11 cellular contexts compared by ENCODE assay signal in the genomic region with DNA sequence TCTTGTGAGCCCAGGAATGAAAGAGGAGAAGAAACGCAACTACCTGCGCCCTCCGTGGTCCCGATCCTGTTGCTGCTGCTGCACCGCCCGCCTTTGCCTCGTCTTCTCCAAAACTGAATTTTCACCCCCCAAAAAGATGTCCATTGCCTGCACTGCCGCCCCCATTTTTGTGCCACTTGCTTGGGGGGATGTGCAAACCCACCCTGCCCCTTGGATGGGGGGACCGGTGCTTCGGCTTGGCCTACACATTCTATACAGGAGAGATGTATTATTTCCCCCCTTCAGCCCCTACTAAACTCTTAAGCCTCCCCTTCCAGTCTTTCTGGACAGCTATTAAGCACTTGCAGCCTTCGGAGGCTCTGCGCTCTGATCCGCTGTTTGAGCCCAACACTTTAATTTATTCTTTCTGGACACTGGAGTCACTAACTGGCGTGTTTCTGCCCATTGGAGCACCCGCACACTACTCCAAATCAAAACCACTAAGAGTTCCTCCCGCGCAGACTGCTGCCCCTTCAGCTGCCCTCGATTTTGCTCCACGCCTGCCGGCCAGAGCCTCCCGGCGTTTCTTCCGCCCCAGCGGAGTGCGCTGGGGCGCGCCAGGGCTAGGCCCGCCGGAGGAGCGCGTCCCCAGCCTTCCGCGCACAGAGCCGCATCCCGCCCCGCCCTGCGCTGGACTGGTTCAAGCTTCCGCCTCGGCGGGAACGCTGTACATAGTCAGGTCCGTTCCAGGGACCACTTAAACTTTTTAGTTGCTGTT. TPM values are rescaled to one million over a fixed set of nuclear protein-coding genes. Genes with fewer than 3 reads are reported as not detected.
A peak's percentile ranks its signal among the peaks of the same experiment; 100 is the strongest.
DNase-seq lines count a peak whose midpoint lies in the region; ATAC-seq and TF ChIP-seq lines count a peak whose summit lies in the region.
"Had no signal": no experiment of that assay in that cellular context is flagged by ENCODE, and none has a peak within 500 bp of the region (broad histone marks: within the 10 kb centered on the region; RNA-seq: fewer than 3 reads in every experiment).

No MANE protein-coding gene starts in this region.

- H3K36me3 ChIP-seq in upper lobe of right lung (no peaks in the 10 kb centered on the region), HAP-1 (replicated peaks) (peaks cover 50% of the 10 kb centered on the region)

- intact Hi-C loops in upper lobe of right lung (cut with DNase I): no loop called here

- no peak for DNase-seq in activated naive CD4-positive, alpha-beta T cell treated with Interleukin-2 at 50 U/mL for 16 hours
- DNase-seq in WTC11 (ENCODE audit: low spot score): peak; percentile 58
- DNase-seq in upper lobe of right lung: no peak
- DNase-seq in GDM1 (lab: John Stamatoyannopoulos, UW): no peak
- no peak for DNase-seq in HAP-1 (ENCODE audit: low spot score in 2 of 2)
- no peak for DNase-seq in NCI-H2081 treated with DMSO at 0.1 percent for 48 hours (lab: John Stamatoyannopoulos, UW)
- DNase-seq: AML-193 had no signal

- H3K27ac ChIP-seq in upper lobe of right lung: no peak overlapping the region

- H3K27me3 Mint-ChIP-seq in activated naive CD4-positive, alpha-beta T cell treated with anti-CD3 and anti-CD28 coated beads, Interleukin-2, amount 50 U/mL, for 24 hours: peaks cover 62% of the 10 kb centered on the region
- H3K27me3 Mint-ChIP-seq in WTC11 (ENCODE audit: low read depth): peaks cover 100% of the 10 kb centered on the region

- TF ChIP-seq CTCF in WTC11 (IDR thresholded peaks at IDR 0.05) (no peak), upper lobe of right lung (IDR thresholded peaks at IDR 0.05) (no peak)

- in situ Hi-C loops in HAP-1 (cut with MboI; ENCODE audit: low sequenced_read_pairs): no loop called here

- peaks cover 100% of the 10 kb centered on the region for H3K27me3 ChIP-seq in upper lobe of right lung
- no peaks in the 10 kb centered on the region for H3K27me3 ChIP-seq in HAP-1 (ENCODE audit: low read depth)

- H3K4me1 Mint-ChIP-seq in activated naive CD4-positive, alpha-beta T cell treated with anti-CD3 and anti-CD28 coated beads, Interleukin-2, amount 50 U/mL, for 24 hours: peaks cover 66% of the 10 kb centered on the region
- H3K4me1 Mint-ChIP-seq in WTC11: peaks cover 72% of the 10 kb centered on the region

- peak overlapping the region; percentile 34; the same call in 1 of the 2 replicates for H3K4me3 ChIP-seq in iPS-18c (ENCODE audit: insufficient read depth, low read depth, low read length)
- no peak overlapping the region for H3K4me3 ChIP-seq in upper lobe of right lung
- H3K4me3 ChIP-seq in HAP-1: no peak overlapping the region
- H3K4me3 ChIP-seq: lung had no signal

- ATAC-seq in WTC11: peak; percentile 5
- peak; percentile 50 for ATAC-seq in upper lobe of right lung

- CTCF ChIA-PET in WTC11 (lab: Charles Lee): interaction anchor here (0.9 to 2.7 kb wide), 3 partner anchors 9 to 369 kb away, joined by 3 to 23 read pairs (median 9); no protein-coding TSS in a partner anchor

- H3K36me3 Mint-ChIP-seq in activated naive CD4-positive, alpha-beta T cell treated with anti-CD3 and anti-CD28 coated beads, Interleukin-2, amount 50 U/mL, for 24 hours: peaks cover 1% of the 10 kb centered on the region
- H3K36me3 Mint-ChIP-seq in WTC11: no peaks in the 10 kb centered on the region

- peaks cover 52% of the 10 kb centered on the region for H3K4me1 ChIP-seq in upper lobe of right lung
- H3K4me1 ChIP-seq in HAP-1: no peaks in the 10 kb centered on the region; the same call in 1 of the 2 replicates

- peak overlapping the region; percentile 23 for H3K27ac Mint-ChIP-seq in activated naive CD4-positive, alpha-beta T cell treated with anti-CD3 and anti-CD28 coated beads, Interleukin-2, amount 50 U/mL, for 24 hours
- no peak overlapping the region for H3K27ac Mint-ChIP-seq in WTC11
- H3K27ac Mint-ChIP-seq: activated naive CD4-positive, alpha-beta T cell treated with anti-CD3 and anti-CD28 coated beads, Interleukin-2, amount 50 U/mL, for 72 hours had no signal

- peaks cover 4% of the 10 kb centered on the region for H3K9me3 Mint-ChIP-seq in activated naive CD4-positive, alpha-beta T cell treated with anti-CD3 and anti-CD28 coated beads, Interleukin-2, amount 50 U/mL, for 24 hours
- H3K9me3 Mint-ChIP-seq in WTC11: no peaks in the 10 kb centered on the region

- H3K9me3 ChIP-seq in iPS-18c (ENCODE audit: control insufficient read depth, insufficient read depth, low read length) (peaks cover 4% of the 10 kb centered on the region), upper lobe of right lung (no peaks in the 10 kb centered on the region), HAP-1 (no peaks in the 10 kb centered on the region)

- POLR2A ChIA-PET in WTC11 (lab: Charles Lee): interaction anchor here (2.0 kb wide), 1 partner anchor 10 kb away, joined by 9 read pairs; no protein-coding TSS in a partner anchor

- H3K4me3 Mint-ChIP-seq in activated naive CD4-positive, alpha-beta T cell treated with anti-CD3 and anti-CD28 coated beads, Interleukin-2, amount 50 U/mL, for 24 hours: peak overlapping the region; percentile 27
- H3K4me3 Mint-ChIP-seq in WTC11: peak overlapping the region; percentile 75

TF ChIP-seq in WTC11, 78 proteins besides CTCF, POLR2A, EP300 and RAD21:
- TF ChIP-seq, protein P1, sequence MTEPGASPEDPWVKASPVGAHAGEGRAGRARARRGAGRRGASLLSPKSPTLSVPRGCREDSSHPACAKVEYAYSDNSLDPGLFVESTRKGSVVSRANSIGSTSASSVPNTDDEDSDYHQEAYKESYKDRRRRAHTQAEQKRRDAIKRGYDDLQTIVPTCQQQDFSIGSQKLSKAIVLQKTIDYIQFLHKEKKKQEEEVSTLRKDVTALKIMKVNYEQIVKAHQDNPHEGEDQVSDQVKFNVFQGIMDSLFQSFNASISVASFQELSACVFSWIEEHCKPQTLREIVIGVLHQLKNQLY (CRISPR knock-in tag; IDR thresholded peaks at IDR 0.05): no peak
- TF ChIP-seq JUN (CRISPR knock-in tag; IDR thresholded peaks at IDR 0.05): no peak

RNA-seq across cellular contexts. Expression of a gene that starts 5.9 kb away (rescaled TPM):
- total RNA-seq in WTC11 (2021): 0.90 to 1.6 TPM (median 1.2 TPM) in 3 replicates
- not detected for total RNA-seq in upper lobe of right lung
- total RNA-seq: activated naive CD4-positive, alpha-beta T cell treated with anti-CD3 and anti-CD28 coated beads, Interleukin-2, amount 50 U/mL, for 72 hours had no signal
